17 cellular contexts compared by ENCODE assay signal in the genomic region with DNA sequence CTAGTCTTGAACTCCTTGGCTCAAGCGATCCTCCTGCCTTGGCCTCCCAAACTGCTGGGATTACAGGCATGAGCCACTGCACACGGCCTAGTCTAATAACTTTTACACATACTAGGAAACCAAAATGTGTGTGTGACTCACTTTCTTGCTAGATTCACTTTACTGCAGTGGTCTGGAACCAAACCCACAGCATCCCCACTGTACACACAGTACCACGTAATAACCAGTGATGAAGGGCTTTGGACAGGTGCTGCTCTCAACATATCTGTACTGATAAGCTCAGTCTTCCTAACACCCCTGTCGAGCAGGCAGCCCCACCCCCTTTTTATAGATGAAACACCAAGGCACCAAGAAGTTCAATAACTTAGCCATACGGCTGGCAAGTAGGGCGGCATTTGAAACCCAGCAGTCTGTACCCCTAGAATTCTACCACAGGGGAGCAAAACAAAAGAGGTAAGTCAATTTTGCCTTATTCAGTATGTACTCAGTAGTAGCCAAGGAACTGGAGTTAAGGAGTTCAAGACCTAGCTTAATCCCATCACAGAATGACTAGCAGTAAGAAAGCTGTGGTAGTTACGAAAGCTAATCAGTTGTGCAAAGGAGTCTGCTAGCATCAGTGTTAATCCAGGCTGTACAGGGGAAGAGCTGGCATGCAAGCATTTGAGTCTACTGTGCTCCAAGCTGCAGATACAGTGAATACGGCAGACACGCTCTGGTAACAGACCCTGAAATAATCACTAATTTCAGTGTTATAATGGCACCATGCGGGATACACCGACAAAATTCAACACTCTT. TPM values are rescaled to one million over a fixed set of nuclear protein-coding genes. Genes with fewer than 3 reads are reported as not detected.
DNase-seq lines count a peak whose midpoint lies in the region; ATAC-seq and TF ChIP-seq lines count a peak whose summit lies in the region.
"Had no signal": no experiment of that assay in that cellular context is flagged by ENCODE, and none has a peak within 500 bp of the region (broad histone marks: within the 10 kb centered on the region; RNA-seq: fewer than 3 reads in every experiment).

No MANE protein-coding gene starts in this region.

- H3K4me1 Mint-ChIP-seq in T-helper 2 cell treated with Interferon-gamma antibody and Interleukin-4, amounts not matched to agents 5 μg/mL and 100 μg/mL, for 36 hours (ENCODE audit: low read depth) = peaks cover 25% of the 10 kb centered on the region
- peaks cover 59% of the 10 kb centered on the region for H3K4me1 Mint-ChIP-seq in dendritic cell treated with granulocyte-macrophage colony-stimulating factor and Interleukin-4, amounts not matched to agents 40 ng/mL and 50 ng/mL, for 4 days (ENCODE audit: low read depth)

- TF ChIP-seq POLR2A in vagina (IDR thresholded peaks at IDR 0.05) = no peak

- H3K4me3 ChIP-seq in vagina = no peak overlapping the region
- H3K4me3 ChIP-seq: smooth muscle cell had no signal

- intact Hi-C loops in dendritic cell treated with granulocyte-macrophage colony-stimulating factor and Interleukin-4, amounts not matched to agents 40 ng/mL and 50 ng/mL, for 4 days (cut with micrococcal nuclease) = no loop called here
- intact Hi-C loops in vagina (cut with DNase I) = no loop called here

- no peak overlapping the region for H3K27ac ChIP-seq in vagina
- H3K27ac ChIP-seq: KMS-11 had no signal

- H3K4me1 ChIP-seq in vagina = peaks cover 27% of the 10 kb centered on the region

- no peak overlapping the region for H3K4me3 Mint-ChIP-seq in T-helper 2 cell treated with Interferon-gamma antibody and Interleukin-4, amounts not matched to agents 5 μg/mL and 100 μg/mL, for 36 hours
- H3K4me3 Mint-ChIP-seq in dendritic cell treated with granulocyte-macrophage colony-stimulating factor and Interleukin-4, amounts not matched to agents 40 ng/mL and 50 ng/mL, for 4 days = no peak overlapping the region
- H3K4me3 Mint-ChIP-seq: stimulated activated memory B cell treated with anti-CD40 and anti-IgM and Interleukin-4, amounts not matched to agents 10 μg/mL and 1 μg/mL and 100 μg/mL, for 72 hours had no signal

- TF ChIP-seq CTCF in vagina (IDR thresholded peaks at IDR 0.05) = no peak

- no peaks in the 10 kb centered on the region for H3K9me3 Mint-ChIP-seq in T-helper 2 cell treated with Interferon-gamma antibody and Interleukin-4, amounts not matched to agents 5 μg/mL and 100 μg/mL, for 36 hours
- no peaks in the 10 kb centered on the region for H3K9me3 Mint-ChIP-seq in dendritic cell treated with granulocyte-macrophage colony-stimulating factor and Interleukin-4, amounts not matched to agents 40 ng/mL and 50 ng/mL, for 4 days
- H3K9me3 Mint-ChIP-seq: naive thymus-derived CD8-positive, alpha-beta T cell; stimulated activated memory B cell treated with anti-CD40 and anti-IgM and Interleukin-4, amounts not matched to agents 10 μg/mL and 1 μg/mL and 100 μg/mL, for 72 hours had no signal

- no peaks in the 10 kb centered on the region for H3K27me3 Mint-ChIP-seq in T-helper 2 cell treated with Interferon-gamma antibody and Interleukin-4, amounts not matched to agents 5 μg/mL and 100 μg/mL, for 36 hours (ENCODE audit: low read depth)
- no peaks in the 10 kb centered on the region for H3K27me3 Mint-ChIP-seq in dendritic cell treated with granulocyte-macrophage colony-stimulating factor and Interleukin-4, amounts not matched to agents 40 ng/mL and 50 ng/mL, for 4 days
- H3K27me3 Mint-ChIP-seq: naive thymus-derived CD8-positive, alpha-beta T cell; stimulated activated memory B cell treated with anti-CD40 and anti-IgM and Interleukin-4, amounts not matched to agents 10 μg/mL and 1 μg/mL and 100 μg/mL, for 72 hours had no signal

- H3K27ac Mint-ChIP-seq in T-helper 2 cell treated with Interferon-gamma antibody and Interleukin-4, amounts not matched to agents 5 μg/mL and 100 μg/mL, for 36 hours = peak overlapping the region; percentile 15
- H3K27ac Mint-ChIP-seq in dendritic cell treated with granulocyte-macrophage colony-stimulating factor and Interleukin-4, amounts not matched to agents 40 ng/mL and 50 ng/mL, for 4 days = peak overlapping the region; percentile 70
- H3K27ac Mint-ChIP-seq: stimulated activated memory B cell treated with anti-CD40 and anti-IgM and Interleukin-4, amounts not matched to agents 10 μg/mL and 1 μg/mL and 100 μg/mL, for 72 hours had no signal

- DNase-seq in activated naive CD4-positive, alpha-beta T cell treated with Interleukin-2 at 50 U/mL for 16 hours = peak; percentile 25
- DNase-seq in activated naive CD4-positive, alpha-beta T cell treated with anti-CD3 and anti-CD28 coated beads, Interleukin-2, amount 50 U/mL, for 16 hours = no peak
- DNase-seq in T-helper 2 cell treated with Interferon-gamma antibody and Interleukin-4, amounts not matched to agents 5 μg/mL and 100 μg/mL, for 36 hours (ENCODE audit: low spot score) = no peak
- peak; percentile 63 for DNase-seq in stimulated activated CD8-positive, alpha-beta memory T cell treated with anti-CD3 and anti-CD28 coated beads, Interleukin-4, amount 100 ng/mL, for 48 hours
- DNase-seq in vagina (ENCODE audit: extremely low spot score in 2 of 2) (no peak), pons (ENCODE audit: low spot score) (no peak)
- DNase-seq: amygdala; dermis blood vessel endothelial cell; left cardiac atrium; naive thymus-derived CD8-positive, alpha-beta T cell; NCI-H2227 treated with DMSO at 0.1 percent for 48 hours; RPMI8226 had no signal

- H3K36me3 Mint-ChIP-seq in T-helper 2 cell treated with Interferon-gamma antibody and Interleukin-4, amounts not matched to agents 5 μg/mL and 100 μg/mL, for 36 hours (ENCODE audit: low read depth) = peaks cover 48% of the 10 kb centered on the region
- H3K36me3 Mint-ChIP-seq in dendritic cell treated with granulocyte-macrophage colony-stimulating factor and Interleukin-4, amounts not matched to agents 40 ng/mL and 50 ng/mL, for 4 days (ENCODE audit: low read depth) = peaks cover 100% of the 10 kb centered on the region

- H3K9me3 ChIP-seq in vagina = no peaks in the 10 kb centered on the region

- no peaks in the 10 kb centered on the region for H3K36me3 ChIP-seq in vagina

- ATAC-seq in HG03442 (IDR thresholded peaks at IDR 0.05; ENCODE audit: unreplicated experiment) = no peak
- ATAC-seq: left cardiac atrium; naive thymus-derived CD8-positive, alpha-beta T cell; stimulated activated memory B cell treated with anti-CD40 and anti-IgM and Interleukin-4, amounts not matched to agents 10 μg/mL and 1 μg/mL and 100 μg/mL, for 72 hours had no signal

- H3K27me3 ChIP-seq in vagina = no peaks in the 10 kb centered on the region

RNA-seq across cellular contexts. Expression of a gene that starts 4.9 kb away (rescaled TPM):
- 36.8 TPM for total RNA-seq in vagina

RNA-seq across cellular contexts. Expression of a gene that starts 41.3 kb away (rescaled TPM):
- 28.2 TPM for total RNA-seq in vagina

Comparison
In these comparisons a context has a peak if more than half of its experiments do, and no peak if none do; other contexts are left out.
1. DNase-seq: peak in activated naive CD4-positive, alpha-beta T cell treated with Interleukin-2 at 50 U/mL for 16 hours (single experiment) and stimulated activated CD8-positive, alpha-beta memory T cell treated with anti-CD3 and anti-CD28 coated beads, Interleukin-4, amount 100 ng/mL, for 48 hours (single experiment); none in activated naive CD4-positive, alpha-beta T cell treated with anti-CD3 and anti-CD28 coated beads, Interleukin-2, amount 50 U/mL, for 16 hours (single experiment), T-helper 2 cell treated with Interferon-gamma antibody and Interleukin-4, amounts not matched to agents 5 μg/mL and 100 μg/mL, for 36 hours (single experiment), vagina (0 of 2) and pons (single experiment).